ENCODE assay signal across 10 cellular contexts in the genomic region with DNA sequence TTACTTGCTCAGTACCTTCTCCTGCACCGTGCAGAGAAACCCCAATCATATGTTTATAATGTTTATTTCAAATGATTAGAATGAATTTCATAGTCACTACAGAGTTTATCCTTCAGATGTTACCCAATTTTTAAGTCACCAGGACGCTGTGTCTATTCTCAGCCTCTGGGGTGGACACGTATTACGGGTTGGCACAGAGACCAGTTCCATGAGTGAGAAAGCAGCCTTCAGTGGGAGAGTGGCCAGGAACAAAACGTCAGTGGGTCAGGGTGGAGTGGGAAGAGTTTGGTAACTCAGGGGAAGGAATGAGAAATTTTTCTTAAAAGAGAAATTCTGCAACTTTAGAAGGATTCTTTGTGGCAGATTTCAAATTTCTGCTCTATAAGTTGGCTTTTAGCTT.
A peak's percentile ranks its signal among the peaks of the same experiment; 100 is the strongest.
DNase-seq lines count a peak whose midpoint lies in the region; ATAC-seq and TF ChIP-seq lines count a peak whose summit lies in the region.
"Had no signal": no experiment of that assay in that cellular context is flagged by ENCODE, and none has a peak within 500 bp of the region (broad histone marks: within the 10 kb centered on the region; RNA-seq: fewer than 3 reads in every experiment).

No MANE protein-coding gene starts in this region.

- no peak overlapping the region; the same call in 1 of the 2 replicates for H3K27ac Mint-ChIP-seq in WTC11
- H3K27ac Mint-ChIP-seq: activated CD4-positive, alpha-beta memory T cell treated with anti-CD3 and anti-CD28 coated beads for 36 hours had no signal

- H3K4me3 ChIP-seq in MM.1S (ENCODE audit: low read length) (no peak overlapping the region), fibroblast of mammary gland (ENCODE audit: control insufficient read depth, low read depth, low read length) (no peak overlapping the region), thyroid gland (replicated peaks in 1 of 3) (no peak overlapping the region)

- H3K79me2 ChIP-seq in MM.1S (ENCODE audit: low read length) = peaks cover 15% of the 10 kb centered on the region

- H3K9me3 ChIP-seq in MM.1S (replicated peaks; ENCODE audit: insufficient read depth, low read length) (no peaks in the 10 kb centered on the region), thyroid gland (no peaks in the 10 kb centered on the region)

- intact Hi-C loops in thyroid gland (cut with DNase I) = no loop called here

- H3K4me1 ChIP-seq in MM.1S (ENCODE audit: low read length) (peaks cover 13% of the 10 kb centered on the region; the same call in 1 of the 2 replicates), thyroid gland (peaks cover 40 to 41% of the 10 kb centered on the region in 2 donors)

- peaks cover 19% of the 10 kb centered on the region for H3K9me3 Mint-ChIP-seq in WTC11
- H3K9me3 Mint-ChIP-seq: activated CD4-positive, alpha-beta memory T cell treated with anti-CD3 and anti-CD28 coated beads for 36 hours had no signal

- H2AFZ ChIP-seq in MM.1S (ENCODE audit: low read length) = no peak overlapping the region

- H3F3A ChIP-seq in MM.1S (ENCODE audit: insufficient read depth, low read length) = no peaks in the 10 kb centered on the region

- no peak overlapping the region for H3K4me2 ChIP-seq in MM.1S (ENCODE audit: low read depth, low read length)

- CTCF ChIA-PET in WTC11 (lab: Charles Lee) = interaction anchor here (1.6 kb wide), 1 partner anchor 342 kb away, joined by 5 read pairs; a partner anchor contains a TSS

- ATAC-seq in SK-N-SH treated with all-trans-retinoic acid at 6 μM for 48 hours (no peak), GM18502 (IDR thresholded peaks at IDR 0.05; ENCODE audit: poor library complexity, unreplicated experiment) (no peak), WTC11 (no peak)

- no peaks in the 10 kb centered on the region for H3K36me3 ChIP-seq in MM.1S (replicated peaks; ENCODE audit: insufficient read depth, low read length)
- no peaks in the 10 kb centered on the region for H3K36me3 ChIP-seq in thyroid gland

- peaks cover 16% of the 10 kb centered on the region for H3K4me1 Mint-ChIP-seq in WTC11

- peak overlapping the region; percentile 63; the same call in 1 of the 2 replicates for H3K27ac ChIP-seq in MM.1S (ENCODE audit: low read length)
- H3K27ac ChIP-seq in thyroid gland = peak overlapping the region; percentile 65 to 89 (median 84)

- no peaks in the 10 kb centered on the region for H3K27me3 Mint-ChIP-seq in WTC11 (ENCODE audit: low read depth)
- H3K27me3 Mint-ChIP-seq: activated CD4-positive, alpha-beta memory T cell treated with anti-CD3 and anti-CD28 coated beads for 36 hours had no signal

- peaks cover 3% of the 10 kb centered on the region; the same call in 1 of the 2 replicates for H3K36me3 Mint-ChIP-seq in WTC11

- H3K9me2 ChIP-seq in MM.1S (replicated peaks; ENCODE audit: insufficient read depth, low read length) = no peaks in the 10 kb centered on the region

- no peak for TF ChIP-seq POLR2A in thyroid gland (IDR thresholded peaks at IDR 0.05)

- no peak overlapping the region for H3K4me3 Mint-ChIP-seq in WTC11
- H3K4me3 Mint-ChIP-seq: activated CD4-positive, alpha-beta memory T cell treated with anti-CD3 and anti-CD28 coated beads for 36 hours had no signal

- no peaks in the 10 kb centered on the region for H4K20me1 ChIP-seq in MM.1S (ENCODE audit: insufficient read depth, low read length)

- no peak for TF ChIP-seq CTCF in MM.1S (IDR thresholded peaks at IDR 0.05; ENCODE audit: low read length)
- no peak for TF ChIP-seq CTCF in fibroblast of mammary gland (conservative IDR thresholded peaks at IDR 0.05; ENCODE audit: control insufficient read depth, insufficient read depth, low read depth, low read length)
- TF ChIP-seq CTCF in thyroid gland (IDR thresholded peaks at IDR 0.05) = peak in 2 of 6 experiments; percentile 18 to 20
- TF ChIP-seq CTCF in WTC11 (IDR thresholded peaks at IDR 0.05) = no peak

- POLR2A ChIA-PET in WTC11 (lab: Charles Lee) = no interaction called here

- no peak overlapping the region for H3K9ac ChIP-seq in MM.1S (ENCODE audit: low read length)

- DNase-seq in MM.1S (no peak), fibroblast of mammary gland (ENCODE audit: low read depth) (peak; percentile 96), midbrain (lab: John Stamatoyannopoulos, UW) (peak; percentile 67), thyroid gland (peak; percentile 72 to 81), WTC11 (ENCODE audit: low spot score) (no peak)
- no peak for DNase-seq in stimulated activated CD4-positive, alpha-beta T cell treated with anti-CD3 and anti-CD28 coated beads, Interleukin-4, amount 100 ng/mL, for 24 hours
- DNase-seq: activated CD4-positive, alpha-beta memory T cell treated with anti-CD3 and anti-CD28 coated beads for 36 hours; Karpas-422 had no signal

- H3K27me3 ChIP-seq in MM.1S (replicated peaks; ENCODE audit: insufficient read depth, low read length) = no peaks in the 10 kb centered on the region
- H3K27me3 ChIP-seq in thyroid gland = no peaks in the 10 kb centered on the region

- 35 to 58% methylated on average over 5 of the region's 5 CpGs for WGBS in thyroid gland, 2 donors

TF ChIP-seq in SK-N-SH treated with all-trans-retinoic acid at 6 μM for 48 hours, 23 proteins besides CTCF, POLR2A, EP300 and RAD21 (continues in another document):
- TF ChIP-seq ZNF8 (CRISPR knock-in tag; IDR thresholded peaks at IDR 0.05) = no peak
- no peak for TF ChIP-seq TOX (CRISPR knock-in tag; IDR thresholded peaks at IDR 0.05; ENCODE audit: borderline replicate concordance)
- TF ChIP-seq, protein P1, sequence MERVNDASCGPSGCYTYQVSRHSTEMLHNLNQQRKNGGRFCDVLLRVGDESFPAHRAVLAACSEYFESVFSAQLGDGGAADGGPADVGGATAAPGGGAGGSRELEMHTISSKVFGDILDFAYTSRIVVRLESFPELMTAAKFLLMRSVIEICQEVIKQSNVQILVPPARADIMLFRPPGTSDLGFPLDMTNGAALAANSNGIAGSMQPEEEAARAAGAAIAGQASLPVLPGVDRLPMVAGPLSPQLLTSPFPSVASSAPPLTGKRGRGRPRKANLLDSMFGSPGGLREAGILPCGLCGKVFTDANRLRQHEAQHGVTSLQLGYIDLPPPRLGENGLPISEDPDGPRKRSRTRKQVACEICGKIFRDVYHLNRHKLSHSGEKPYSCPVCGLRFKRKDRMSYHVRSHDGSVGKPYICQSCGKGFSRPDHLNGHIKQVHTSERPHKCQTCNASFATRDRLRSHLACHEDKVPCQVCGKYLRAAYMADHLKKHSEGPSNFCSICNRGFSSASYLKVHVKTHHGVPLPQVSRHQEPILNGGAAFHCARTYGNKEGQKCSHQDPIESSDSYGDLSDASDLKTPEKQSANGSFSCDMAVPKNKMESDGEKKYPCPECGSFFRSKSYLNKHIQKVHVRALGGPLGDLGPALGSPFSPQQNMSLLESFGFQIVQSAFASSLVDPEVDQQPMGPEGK (CRISPR knock-in tag; IDR thresholded peaks at IDR 0.05; ENCODE audit: borderline replicate concordance) = no peak
- no peak for TF ChIP-seq ZC3H10 (CRISPR knock-in tag; IDR thresholded peaks at IDR 0.05)
- TF ChIP-seq ZFP3 (CRISPR knock-in tag; IDR thresholded peaks at IDR 0.05) = no peak
- TF ChIP-seq SNAI2 (CRISPR knock-in tag; IDR thresholded peaks at IDR 0.05) = no peak
- TF ChIP-seq ISL1 (CRISPR knock-in tag; IDR thresholded peaks at IDR 0.05) = no peak
- no peak for TF ChIP-seq ESRRG (CRISPR knock-in tag; IDR thresholded peaks at IDR 0.05)
- TF ChIP-seq PPARA (CRISPR knock-in tag; IDR thresholded peaks at IDR 0.05; ENCODE audit: borderline replicate concordance) = no peak
- TF ChIP-seq GLIS3 (CRISPR knock-in tag; IDR thresholded peaks at IDR 0.05) = no peak

TF ChIP-seq in WTC11, 78 proteins besides CTCF, POLR2A, EP300 and RAD21 (continues in another document):
- TF ChIP-seq, protein P2, sequence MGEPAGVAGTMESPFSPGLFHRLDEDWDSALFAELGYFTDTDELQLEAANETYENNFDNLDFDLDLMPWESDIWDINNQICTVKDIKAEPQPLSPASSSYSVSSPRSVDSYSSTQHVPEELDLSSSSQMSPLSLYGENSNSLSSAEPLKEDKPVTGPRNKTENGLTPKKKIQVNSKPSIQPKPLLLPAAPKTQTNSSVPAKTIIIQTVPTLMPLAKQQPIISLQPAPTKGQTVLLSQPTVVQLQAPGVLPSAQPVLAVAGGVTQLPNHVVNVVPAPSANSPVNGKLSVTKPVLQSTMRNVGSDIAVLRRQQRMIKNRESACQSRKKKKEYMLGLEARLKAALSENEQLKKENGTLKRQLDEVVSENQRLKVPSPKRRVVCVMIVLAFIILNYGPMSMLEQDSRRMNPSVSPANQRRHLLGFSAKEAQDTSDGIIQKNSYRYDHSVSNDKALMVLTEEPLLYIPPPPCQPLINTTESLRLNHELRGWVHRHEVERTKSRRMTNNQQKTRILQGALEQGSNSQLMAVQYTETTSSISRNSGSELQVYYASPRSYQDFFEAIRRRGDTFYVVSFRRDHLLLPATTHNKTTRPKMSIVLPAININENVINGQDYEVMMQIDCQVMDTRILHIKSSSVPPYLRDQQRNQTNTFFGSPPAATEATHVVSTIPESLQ (CRISPR knock-in tag; IDR thresholded peaks at IDR 0.05) = no peak
- TF ChIP-seq, protein P3, sequence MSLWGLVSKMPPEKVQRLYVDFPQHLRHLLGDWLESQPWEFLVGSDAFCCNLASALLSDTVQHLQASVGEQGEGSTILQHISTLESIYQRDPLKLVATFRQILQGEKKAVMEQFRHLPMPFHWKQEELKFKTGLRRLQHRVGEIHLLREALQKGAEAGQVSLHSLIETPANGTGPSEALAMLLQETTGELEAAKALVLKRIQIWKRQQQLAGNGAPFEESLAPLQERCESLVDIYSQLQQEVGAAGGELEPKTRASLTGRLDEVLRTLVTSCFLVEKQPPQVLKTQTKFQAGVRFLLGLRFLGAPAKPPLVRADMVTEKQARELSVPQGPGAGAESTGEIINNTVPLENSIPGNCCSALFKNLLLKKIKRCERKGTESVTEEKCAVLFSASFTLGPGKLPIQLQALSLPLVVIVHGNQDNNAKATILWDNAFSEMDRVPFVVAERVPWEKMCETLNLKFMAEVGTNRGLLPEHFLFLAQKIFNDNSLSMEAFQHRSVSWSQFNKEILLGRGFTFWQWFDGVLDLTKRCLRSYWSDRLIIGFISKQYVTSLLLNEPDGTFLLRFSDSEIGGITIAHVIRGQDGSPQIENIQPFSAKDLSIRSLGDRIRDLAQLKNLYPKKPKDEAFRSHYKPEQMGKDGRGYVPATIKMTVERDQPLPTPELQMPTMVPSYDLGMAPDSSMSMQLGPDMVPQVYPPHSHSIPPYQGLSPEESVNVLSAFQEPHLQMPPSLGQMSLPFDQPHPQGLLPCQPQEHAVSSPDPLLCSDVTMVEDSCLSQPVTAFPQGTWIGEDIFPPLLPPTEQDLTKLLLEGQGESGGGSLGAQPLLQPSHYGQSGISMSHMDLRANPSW (CRISPR knock-in tag; conservative IDR thresholded peaks at IDR 0.05; ENCODE audit: low read depth) = no peak

Comparison
In these comparisons a context has a peak if more than half of its experiments do, and no peak if none do; other contexts are left out.
1. DNase-seq: peak in fibroblast of mammary gland (single experiment), midbrain (single experiment) and thyroid gland (2 of 2); none in MM.1S (single experiment), stimulated activated CD4-positive, alpha-beta T cell treated with anti-CD3 and anti-CD28 coated beads, Interleukin-4, amount 100 ng/mL, for 24 hours (single experiment) and WTC11 (single experiment).